In genomic region chr6:38194589-38194988, GRCh38 we compare ENCODE assay signal across 28 cellular contexts.
"Had no signal": no experiment of that assay in that cellular context is flagged by ENCODE, and none has a peak within 500 bp of the region (broad histone marks: within the 10 kb centered on the region; RNA-seq: fewer than 3 reads in every experiment).

No MANE protein-coding gene starts in this region.

- H3K9me3 Mint-ChIP-seq: naive thymus-derived CD8-positive, alpha-beta T cell; natural killer cell treated with Interleukin-12 subunit alpha and Interleukin-12 subunit beta and Interleukin-15 and Interleukin-18, amount 100 ng/mL, for 72 hours; nephron progenitor cell; neural crest cell; stimulated activated memory B cell treated with anti-CD40 and anti-IgM and Interleukin-4, amounts not matched to agents 10 μg/mL and 1 μg/mL and 100 μg/mL, for 72 hours; stimulated activated naive CD8-positive, alpha-beta T cell treated with anti-CD3 and anti-CD28 coated beads, Interleukin-15, amount 100 ng/mL, for 72 hours; type B pancreatic cell had no signal

- ATAC-seq: naive thymus-derived CD8-positive, alpha-beta T cell; right cardiac atrium; stimulated activated memory B cell treated with anti-CD40 and anti-IgM and Interleukin-4, amounts not matched to agents 10 μg/mL and 1 μg/mL and 100 μg/mL, for 72 hours; stimulated activated naive CD8-positive, alpha-beta T cell treated with anti-CD3 and anti-CD28 coated beads, Interleukin-15, amount 100 ng/mL, for 72 hours; stimulated activated naive CD8-positive, alpha-beta T cell treated with anti-CD3 and anti-CD28 coated beads, Interleukin-15, Interleukin-2, amounts not matched to agents 100 U/mL and 50 U/mL, for 24 hours; upper lobe of right lung had no signal

- H3K4me3 Mint-ChIP-seq: naive thymus-derived CD8-positive, alpha-beta T cell; natural killer cell treated with Interleukin-12 subunit alpha and Interleukin-12 subunit beta and Interleukin-15 and Interleukin-18, amount 100 ng/mL, for 72 hours; neural crest cell; stimulated activated memory B cell treated with anti-CD40 and anti-IgM and Interleukin-4, amounts not matched to agents 10 μg/mL and 1 μg/mL and 100 μg/mL, for 72 hours; stimulated activated naive CD8-positive, alpha-beta T cell treated with anti-CD3 and anti-CD28 coated beads, Interleukin-15, amount 100 ng/mL, for 72 hours; type B pancreatic cell had no signal

- H3K9ac ChIP-seq: parathyroid adenoma had no signal

- H3K36me3 Mint-ChIP-seq: natural killer cell treated with Interleukin-12 subunit alpha and Interleukin-12 subunit beta and Interleukin-15 and Interleukin-18, amount 100 ng/mL, for 72 hours; type B pancreatic cell had no signal

- H3K27ac ChIP-seq: ovary, parathyroid adenoma, psoas muscle, right lobe of liver, sigmoid colon, suprapubic skin, testis, tibial artery, transverse colon, upper lobe of right lung, uterus had no signal

- H2AFZ ChIP-seq: parathyroid adenoma had no signal

- H3K4me1 ChIP-seq: parathyroid adenoma, psoas muscle, right lobe of liver, suprapubic skin, testis, tibial artery, transverse colon, upper lobe of right lung, uterus had no signal

- H3K27me3 ChIP-seq: ovary, right lobe of liver, sigmoid colon, suprapubic skin, testis, tibial artery, transverse colon, upper lobe of right lung, uterus had no signal

- H3K36me3 ChIP-seq: ovary, right lobe of liver, sigmoid colon, tibial artery, transverse colon, upper lobe of right lung, uterus had no signal

- H3K4me3 ChIP-seq: ovary, psoas muscle, right lobe of liver, sigmoid colon, suprapubic skin, testis, tibial artery, transverse colon, upper lobe of right lung, uterus had no signal

- H3K4me1 Mint-ChIP-seq: stimulated activated memory B cell treated with anti-CD40 and anti-IgM and Interleukin-4, amounts not matched to agents 10 μg/mL and 1 μg/mL and 100 μg/mL, for 72 hours; stimulated activated naive CD8-positive, alpha-beta T cell treated with anti-CD3 and anti-CD28 coated beads, Interleukin-15, amount 100 ng/mL, for 72 hours had no signal

- H3K27ac Mint-ChIP-seq: natural killer cell treated with Interleukin-12 subunit alpha and Interleukin-12 subunit beta and Interleukin-15 and Interleukin-18, amount 100 ng/mL, for 72 hours; progenitor cell of endocrine pancreas; stimulated activated memory B cell treated with anti-CD40 and anti-IgM and Interleukin-4, amounts not matched to agents 10 μg/mL and 1 μg/mL and 100 μg/mL, for 72 hours; stimulated activated naive CD8-positive, alpha-beta T cell treated with anti-CD3 and anti-CD28 coated beads, Interleukin-15, amount 100 ng/mL, for 72 hours; type B pancreatic cell had no signal

- H3K9me3 ChIP-seq: ovary, psoas muscle, right lobe of liver, sigmoid colon, suprapubic skin, testis, tibial artery, transverse colon, upper lobe of right lung, uterus had no signal

- H3K79me2 ChIP-seq: parathyroid adenoma had no signal

- DNase-seq: naive thymus-derived CD8-positive, alpha-beta T cell; nephron progenitor cell; occipital lobe; ovary; psoas muscle; right cardiac atrium; sigmoid colon; stimulated activated CD4-positive, alpha-beta T cell treated with anti-CD3 and anti-CD28 coated beads, Interleukin-15, amount 100 ng/mL, for 24 hours; stimulated activated CD4-positive, alpha-beta T cell treated with anti-CD3 and anti-CD28 coated beads, Interleukin-2, amount 100 ng/mL, for 24 hours; stimulated activated CD4-positive, alpha-beta T cell treated with anti-CD3 and anti-CD28 coated beads, Interleukin-2, amount 100 ng/mL, for 48 hours; stimulated activated CD4-positive, alpha-beta T cell treated with anti-CD3 and anti-CD28 coated beads, Interleukin-4, amount 100 ng/mL, for 24 hours; stimulated activated naive CD4-positive, alpha-beta T cell; stimulated activated naive CD8-positive, alpha-beta T cell treated with anti-CD3 and anti-CD28 coated beads, Interleukin-15, amount 100 ng/mL, for 72 hours; stimulated activated naive CD8-positive, alpha-beta T cell treated with anti-CD3 and anti-CD28 coated beads, Interleukin-15, Interleukin-2, amounts not matched to agents 100 U/mL and 50 U/mL, for 24 hours; substantia nigra; testis; tibial artery; transverse colon; upper lobe of right lung; uterus had no signal

- H3K27me3 Mint-ChIP-seq: naive thymus-derived CD8-positive, alpha-beta T cell; natural killer cell treated with Interleukin-12 subunit alpha and Interleukin-12 subunit beta and Interleukin-15 and Interleukin-18, amount 100 ng/mL, for 72 hours; progenitor cell of endocrine pancreas; stimulated activated memory B cell treated with anti-CD40 and anti-IgM and Interleukin-4, amounts not matched to agents 10 μg/mL and 1 μg/mL and 100 μg/mL, for 72 hours; stimulated activated naive CD8-positive, alpha-beta T cell treated with anti-CD3 and anti-CD28 coated beads, Interleukin-15, amount 100 ng/mL, for 72 hours; type B pancreatic cell had no signal
